In the genomic region with DNA sequence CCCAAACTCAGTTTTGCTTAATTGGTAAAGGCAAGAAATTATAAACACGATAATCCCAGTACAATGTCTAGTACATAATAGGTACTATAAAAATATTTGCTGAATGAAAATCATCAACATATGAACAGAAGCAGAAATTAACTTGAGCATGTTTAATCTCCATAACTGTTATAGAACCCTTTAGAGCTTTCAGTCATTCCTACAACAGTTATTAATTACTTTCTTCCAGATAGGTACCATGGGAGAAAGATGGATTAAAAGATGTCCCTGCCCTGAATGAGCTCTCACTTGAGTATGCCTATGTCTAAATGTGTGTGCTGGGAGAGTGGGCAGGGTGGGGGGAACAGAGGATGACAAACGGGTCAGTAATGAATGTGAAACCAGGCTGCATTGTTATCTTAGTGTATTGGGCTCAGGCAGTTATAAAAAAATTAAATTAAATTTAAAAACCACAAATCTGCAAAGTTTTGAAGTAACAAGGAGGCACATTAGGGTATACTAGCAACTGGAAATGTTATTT, we compare ENCODE assay signal across 9 cellular contexts. TPM values are rescaled to one million over a fixed set of nuclear protein-coding genes. Genes with fewer than 3 reads are reported as not detected.
DNase-seq lines count a peak whose midpoint lies in the region; ATAC-seq and TF ChIP-seq lines count a peak whose summit lies in the region.
"Had no signal": no experiment of that assay in that cellular context is flagged by ENCODE, and none has a peak within 500 bp of the region (broad histone marks: within the 10 kb centered on the region; RNA-seq: fewer than 3 reads in every experiment).

No MANE protein-coding gene starts in this region.

- no peaks in the 10 kb centered on the region for H3K9me3 ChIP-seq in gastroesophageal sphincter

- peak overlapping the region; percentile 19 for H3K4me3 Mint-ChIP-seq in T-helper 1 cell treated with Interleukin-12 subunit alpha and Interleukin-12 subunit beta and Interleukin-4 antibody, amounts not matched to agents 30 μg/mL and 1 μg/mL, for 36 hours
- peak overlapping the region; percentile 54 for H3K4me3 Mint-ChIP-seq in stimulated activated memory B cell treated with anti-CD40 and anti-IgM and Interleukin-4, amounts not matched to agents 10 μg/mL and 1 μg/mL and 100 μg/mL, for 72 hours

- H3K4me1 ChIP-seq in gastroesophageal sphincter = peaks cover 10 to 66% (median 17%) of the 10 kb centered on the region in 3 donors

- H3K27me3 ChIP-seq in gastroesophageal sphincter = no peaks in the 10 kb centered on the region

- H3K27ac ChIP-seq in VCaP (peak overlapping the region; percentile 95), gastroesophageal sphincter (peak overlapping the region in 3 of 4 donors; percentile 86 to 90 (median 90))
- H3K27ac ChIP-seq: KMS-11 had no signal

- 15 to 37% methylated on average over 2 of the region's 2 CpGs for WGBS in gastroesophageal sphincter (ENCODE audit: low coverage in 1 of 2), 2 donors

- ATAC-seq in gastroesophageal sphincter (no peak), GM18505 (IDR thresholded peaks at IDR 0.05; ENCODE audit: unreplicated experiment) (no peak), GM21360 (IDR thresholded peaks at IDR 0.05; ENCODE audit: unreplicated experiment) (no peak)
- ATAC-seq in stimulated activated memory B cell treated with anti-CD40 and anti-IgM and Interleukin-4, amounts not matched to agents 10 μg/mL and 1 μg/mL and 100 μg/mL, for 72 hours = no peak

- peak overlapping the region in 1 of 2 donors; percentile 64 for H3K4me3 ChIP-seq in gastroesophageal sphincter

- H3K4me1 Mint-ChIP-seq in T-helper 1 cell treated with Interleukin-12 subunit alpha and Interleukin-12 subunit beta and Interleukin-4 antibody, amounts not matched to agents 30 μg/mL and 1 μg/mL, for 36 hours (ENCODE audit: low read depth) = peaks cover 55% of the 10 kb centered on the region
- H3K4me1 Mint-ChIP-seq in stimulated activated memory B cell treated with anti-CD40 and anti-IgM and Interleukin-4, amounts not matched to agents 10 μg/mL and 1 μg/mL and 100 μg/mL, for 72 hours = peaks cover 76% of the 10 kb centered on the region

- TF ChIP-seq EP300 in gastroesophageal sphincter (IDR thresholded peaks at IDR 0.05) = no peak

- H3K36me3 Mint-ChIP-seq in T-helper 1 cell treated with Interleukin-12 subunit alpha and Interleukin-12 subunit beta and Interleukin-4 antibody, amounts not matched to agents 30 μg/mL and 1 μg/mL, for 36 hours (ENCODE audit: low read depth) = peaks cover 3% of the 10 kb centered on the region
- H3K36me3 Mint-ChIP-seq in stimulated activated memory B cell treated with anti-CD40 and anti-IgM and Interleukin-4, amounts not matched to agents 10 μg/mL and 1 μg/mL and 100 μg/mL, for 72 hours = peaks cover 7% of the 10 kb centered on the region

- no peak for TF ChIP-seq CTCF in VCaP (conservative IDR thresholded peaks at IDR 0.05)
- TF ChIP-seq CTCF in gastroesophageal sphincter (IDR thresholded peaks at IDR 0.05) = no peak

- H3K36me3 ChIP-seq in gastroesophageal sphincter = no peaks in the 10 kb centered on the region

- no peaks in the 10 kb centered on the region for H3K27me3 Mint-ChIP-seq in T-helper 1 cell treated with Interleukin-12 subunit alpha and Interleukin-12 subunit beta and Interleukin-4 antibody, amounts not matched to agents 30 μg/mL and 1 μg/mL, for 36 hours (ENCODE audit: low read depth)
- H3K27me3 Mint-ChIP-seq in stimulated activated memory B cell treated with anti-CD40 and anti-IgM and Interleukin-4, amounts not matched to agents 10 μg/mL and 1 μg/mL and 100 μg/mL, for 72 hours = no peaks in the 10 kb centered on the region

- H3K27ac Mint-ChIP-seq in T-helper 1 cell treated with Interleukin-12 subunit alpha and Interleukin-12 subunit beta and Interleukin-4 antibody, amounts not matched to agents 30 μg/mL and 1 μg/mL, for 36 hours = no peak overlapping the region
- H3K27ac Mint-ChIP-seq in stimulated activated memory B cell treated with anti-CD40 and anti-IgM and Interleukin-4, amounts not matched to agents 10 μg/mL and 1 μg/mL and 100 μg/mL, for 72 hours = peak overlapping the region; percentile 94

- DNase-seq in T-helper 1 cell (no peak), DMS153 treated with DMSO at 0.1 percent for 48 hours (lab: John Stamatoyannopoulos, UW; ENCODE audit: unreplicated experiment) (no peak)

- TF ChIP-seq POLR2A in gastroesophageal sphincter (IDR thresholded peaks at IDR 0.05) (no peak), GM18505 (IDR thresholded peaks at IDR 0.05; ENCODE audit: borderline replicate concordance, extremely low read depth, insufficient read depth, insufficient read length) (no peak)

- no peaks in the 10 kb centered on the region for H3K9me3 Mint-ChIP-seq in T-helper 1 cell treated with Interleukin-12 subunit alpha and Interleukin-12 subunit beta and Interleukin-4 antibody, amounts not matched to agents 30 μg/mL and 1 μg/mL, for 36 hours
- H3K9me3 Mint-ChIP-seq in stimulated activated memory B cell treated with anti-CD40 and anti-IgM and Interleukin-4, amounts not matched to agents 10 μg/mL and 1 μg/mL and 100 μg/mL, for 72 hours = no peaks in the 10 kb centered on the region

RNA-seq across cellular contexts. Expression of a gene that starts 2.4 kb away (rescaled TPM):
- total RNA-seq in gastroesophageal sphincter = 100 to 1,000 TPM in 1 of 4 donors, 10 to 100 TPM in 3; 53.5 to 106 (median 74.2) TPM
